Comparison of ENCODE assay signal across 35 cellular contexts in the genomic region with DNA sequence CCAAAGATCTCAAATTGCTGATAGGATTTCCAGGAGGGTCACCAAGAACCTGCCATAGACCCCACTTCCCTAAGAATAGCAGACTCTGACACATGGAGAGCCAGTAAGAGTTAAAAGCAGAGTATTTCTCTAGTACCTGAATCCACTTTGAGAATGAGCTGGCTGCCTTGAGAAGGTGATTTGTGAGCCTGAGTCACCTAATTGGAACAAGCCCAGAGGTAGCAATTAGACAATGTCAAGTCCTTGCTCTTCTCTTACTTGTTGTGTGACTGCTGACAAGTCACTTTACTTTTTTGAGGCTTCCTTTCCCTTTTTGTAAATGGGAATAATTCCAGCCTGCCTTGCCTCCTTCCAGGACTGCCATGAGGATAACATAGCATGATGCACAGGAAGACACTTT.
"Had no signal": no experiment of that assay in that cellular context is flagged by ENCODE, and none has a peak within 500 bp of the region (broad histone marks: within the 10 kb centered on the region; RNA-seq: fewer than 3 reads in every experiment).

No MANE protein-coding gene starts in this region.

- DNase-seq: activated B cell treated with CpG ODN at 0.5 μM for 24 hours; activated CD4-positive, alpha-beta memory T cell treated with anti-CD3 and anti-CD28 coated beads, Interleukin-2, amount 10 ng/mL, durations not matched to agents 7 days and 5 days; activated CD4-positive, alpha-beta T cell treated with anti-CD3 and anti-CD28 coated beads for 1 hour; activated CD4-positive, alpha-beta T cell treated with anti-CD3 and anti-CD28 coated beads for 48 hours; activated gamma-delta T cell; activated naive CD4-positive, alpha-beta T cell treated with Interleukin-2 at 50 U/mL for 16 hours; activated naive CD8-positive, alpha-beta T cell treated with anti-CD3 and anti-CD28 coated beads, Interleukin-2, amount 10 ng/mL, durations not matched to agents 7 days and 5 days; activated T-cell treated with anti-CD3 and anti-CD28 coated beads, Interleukin-2, amount 50 U/mL, for 24 hours; amygdala; Kasumi-1; KBM-7; MG63; NCI-H1048; NCI-H1105 treated with DMSO at 0.1 percent for 48 hours; NCI-H1436; NCI-H1694; NCI-H1930; NCI-H2081 treated with DMSO at 0.1 percent for 48 hours; NCI-H510A; NCI-H526; NCI-H748 treated with DMSO at 0.1 percent for 48 hours; NK-92 treated with Interleukin-12 subunit alpha and Interleukin-12 subunit beta, amount 100 ng/mL, for 24 hours; PC-3; Peyer's patch; RPMI8226; SIG-M5; SW 1271; T-helper 1 cell; T-helper 2 cell; T-helper 9 cell had no signal

- H3K4me1 ChIP-seq: ascending aorta, Peyer's patch had no signal

- H3K36me3 ChIP-seq: ascending aorta, MG63, Peyer's patch had no signal

- H3K27ac ChIP-seq: ascending aorta, Peyer's patch, VCaP had no signal

- H3K4me3 Mint-ChIP-seq: activated B cell treated with CpG ODN at 0.5 μM for 24 hours; activated CD4-positive, alpha-beta memory T cell treated with anti-CD3 and anti-CD28 coated beads, Interleukin-2, amount 10 ng/mL, durations not matched to agents 7 days and 5 days; activated naive CD4-positive, alpha-beta T cell treated with anti-CD3 and anti-CD28 coated beads, Interleukin-2, amount 50 U/mL, for 24 hours; activated naive CD8-positive, alpha-beta T cell treated with anti-CD3 and anti-CD28 coated beads, Interleukin-2, amount 10 ng/mL, durations not matched to agents 7 days and 5 days; activated T-cell treated with anti-CD3 and anti-CD28 coated beads, Interleukin-2, amount 50 U/mL, for 24 hours had no signal

- H3K9me3 Mint-ChIP-seq: activated B cell treated with CpG ODN at 0.5 μM for 24 hours; activated CD4-positive, alpha-beta memory T cell treated with anti-CD3 and anti-CD28 coated beads, Interleukin-2, amount 10 ng/mL, durations not matched to agents 7 days and 5 days; activated naive CD4-positive, alpha-beta T cell treated with anti-CD3 and anti-CD28 coated beads, Interleukin-2, amount 50 U/mL, for 24 hours; activated naive CD8-positive, alpha-beta T cell treated with anti-CD3 and anti-CD28 coated beads, Interleukin-2, amount 10 ng/mL, durations not matched to agents 7 days and 5 days; activated T-cell treated with anti-CD3 and anti-CD28 coated beads, Interleukin-2, amount 50 U/mL, for 24 hours; activated T-helper 2 cell treated with anti-CD3 and anti-CD28 coated beads, Interferon-gamma antibody, Interleukin-2, Interleukin-4, amounts not matched to agents 10 μg/mL and 5 μg/mL and 100 μg/mL, durations not matched to agents 14 hours and 24 hours and 36 hours had no signal

- H3K4me3 ChIP-seq: ascending aorta, MG63, Peyer's patch had no signal

- H3K36me3 Mint-ChIP-seq: activated naive CD4-positive, alpha-beta T cell treated with anti-CD3 and anti-CD28 coated beads, Interleukin-2, amount 50 U/mL, for 24 hours; activated naive CD8-positive, alpha-beta T cell treated with anti-CD3 and anti-CD28 coated beads, Interleukin-2, amount 10 ng/mL, durations not matched to agents 7 days and 5 days had no signal

- H3K9me3 ChIP-seq: ascending aorta, MG63, Peyer's patch had no signal

- H3K4me1 Mint-ChIP-seq: activated B cell treated with CpG ODN at 0.5 μM for 24 hours; activated CD4-positive, alpha-beta memory T cell treated with anti-CD3 and anti-CD28 coated beads, Interleukin-2, amount 10 ng/mL, durations not matched to agents 7 days and 5 days; activated naive CD4-positive, alpha-beta T cell treated with anti-CD3 and anti-CD28 coated beads, Interleukin-2, amount 50 U/mL, for 24 hours; activated naive CD8-positive, alpha-beta T cell treated with anti-CD3 and anti-CD28 coated beads, Interleukin-2, amount 10 ng/mL, durations not matched to agents 7 days and 5 days had no signal

- H3K27me3 ChIP-seq: ascending aorta, MG63, Peyer's patch had no signal

- ATAC-seq: PC-3, Right ventricle myocardium inferior had no signal

- H3K27ac Mint-ChIP-seq: activated B cell treated with CpG ODN at 0.5 μM for 24 hours; activated CD4-positive, alpha-beta memory T cell treated with anti-CD3 and anti-CD28 coated beads, Interleukin-2, amount 10 ng/mL, durations not matched to agents 7 days and 5 days; activated naive CD4-positive, alpha-beta T cell treated with anti-CD3 and anti-CD28 coated beads, Interleukin-2, amount 50 U/mL, for 24 hours; activated naive CD8-positive, alpha-beta T cell treated with anti-CD3 and anti-CD28 coated beads, Interleukin-2, amount 10 ng/mL, durations not matched to agents 7 days and 5 days; activated T-cell treated with anti-CD3 and anti-CD28 coated beads, Interleukin-2, amount 50 U/mL, for 24 hours; activated T-helper 2 cell treated with anti-CD3 and anti-CD28 coated beads, Interferon-gamma antibody, Interleukin-2, Interleukin-4, amounts not matched to agents 10 μg/mL and 5 μg/mL and 100 μg/mL, durations not matched to agents 14 hours and 24 hours and 36 hours had no signal
